In genomic region chr1:41542196-41542955, GRCh38 we compare ENCODE assay signal across 20 cellular contexts. TPM values are rescaled to one million over a fixed set of nuclear protein-coding genes. Genes with fewer than 3 reads are reported as not detected.
A peak's percentile ranks its signal among the peaks of the same experiment; 100 is the strongest.
DNase-seq lines count a peak whose midpoint lies in the region; ATAC-seq and TF ChIP-seq lines count a peak whose summit lies in the region.
"Had no signal": no experiment of that assay in that cellular context is flagged by ENCODE, and none has a peak within 500 bp of the region (broad histone marks: within the 10 kb centered on the region; RNA-seq: fewer than 3 reads in every experiment).

No MANE protein-coding gene starts in this region.

- H3K27ac ChIP-seq in HEK293 (ENCODE audit: extremely low read depth, low read depth, low read length) = no peak overlapping the region
- no peak overlapping the region for H3K27ac ChIP-seq in suprapubic skin

- H3K4me3 ChIP-seq in HEK293 (ENCODE audit: low read depth, low read length) = no peak overlapping the region
- no peak overlapping the region for H3K4me3 ChIP-seq in suprapubic skin

- TF ChIP-seq CTCF in HEK293 (tag by site-specific recombination; IDR thresholded peaks at IDR 0.05) (no peak), suprapubic skin (IDR thresholded peaks at IDR 0.05) (no peak)

- TF ChIP-seq POLR2A in suprapubic skin (IDR thresholded peaks at IDR 0.05) = no peak

- no peak overlapping the region for H3K4me3 Mint-ChIP-seq in activated T-cell treated with anti-CD3 and anti-CD28 coated beads, Interleukin-2, amount 50 U/mL, for 24 hours
- no peak overlapping the region for H3K4me3 Mint-ChIP-seq in activated T-cell treated with anti-CD3 and anti-CD28 coated beads, Interleukin-2, amount 50 U/mL, for 4 hours
- H3K4me3 Mint-ChIP-seq: CD4-positive, CD25-positive, alpha-beta regulatory T cell had no signal

- CTCF ChIA-PET in HEK293 (lab: Yijun Ruan, JAX) = interaction anchor here (1.1 to 2.7 kb wide), 2 partner anchors 27 to 29 kb away, joined by 6 to 8 read pairs; no protein-coding TSS in a partner anchor

- H3K4me1 Mint-ChIP-seq in activated T-cell treated with anti-CD3 and anti-CD28 coated beads, Interleukin-2, amount 50 U/mL, for 24 hours (ENCODE audit: low read depth) = peaks cover 7% of the 10 kb centered on the region
- H3K4me1 Mint-ChIP-seq in activated T-cell treated with anti-CD3 and anti-CD28 coated beads, Interleukin-2, amount 50 U/mL, for 4 hours (ENCODE audit: low read depth) = peaks cover 8% of the 10 kb centered on the region

- WGBS in suprapubic skin = 86% methylated on average over 14 of the region's 14 CpGs

- peak; percentile 25 for DNase-seq in activated T-cell treated with anti-CD3 and anti-CD28 coated beads, Interleukin-2, amount 50 U/mL, for 24 hours
- no peak for DNase-seq in activated T-cell treated with anti-CD3 and anti-CD28 coated beads, Interleukin-2, amount 50 U/mL, for 4 hours
- DNase-seq in mesenteric fat pad (ENCODE audit: low spot score) (peak; percentile 76), suprapubic skin (ENCODE audit: low spot score in 2 of 2) (peak; percentile 37), NCI-H146 (lab: John Stamatoyannopoulos, UW) (no peak), glomerular visceral epithelial cell (ENCODE audit: extremely low spot score) (no peak)
- DNase-seq: BE2C; CD4-positive, CD25-positive, alpha-beta regulatory T cell; COR-L47; EL; KG1; NCI-H1105 treated with DMSO at 0.1 percent for 48 hours; NCI-H187 treated with DMSO at 0.1 percent for 48 hours; NCI-H226; OCI-M1; SIG-M5 had no signal

- ATAC-seq in activated T-cell treated with anti-CD3 and anti-CD28 coated beads, Interleukin-2, amount 50 U/mL, for 4 hours = no peak
- no peak; the same call in 2 of the 3 replicates for ATAC-seq in SK-N-SH treated with all-trans-retinoic acid at 6 μM for 48 hours
- ATAC-seq: HepG2 had no signal

- no peak overlapping the region for H3K27ac Mint-ChIP-seq in activated T-cell treated with anti-CD3 and anti-CD28 coated beads, Interleukin-2, amount 50 U/mL, for 24 hours

- POLR2A ChIA-PET in HEK293 (lab: Yijun Ruan, JAX) = no interaction called here

- no peaks in the 10 kb centered on the region for H3K27me3 ChIP-seq in suprapubic skin
- H3K27me3 ChIP-seq: BE2C had no signal

- H3K4me1 ChIP-seq in HEK293 (ENCODE audit: control insufficient read depth, insufficient read depth, low read length) (peaks cover 8% of the 10 kb centered on the region), suprapubic skin (no peaks in the 10 kb centered on the region)
- H3K4me1 ChIP-seq: BE2C had no signal

- TF ChIP-seq EP300 in suprapubic skin (IDR thresholded peaks at IDR 0.05) = no peak

- H3K27me3 Mint-ChIP-seq in activated T-cell treated with anti-CD3 and anti-CD28 coated beads, Interleukin-2, amount 50 U/mL, for 24 hours = no peaks in the 10 kb centered on the region
- H3K27me3 Mint-ChIP-seq in activated T-cell treated with anti-CD3 and anti-CD28 coated beads, Interleukin-2, amount 50 U/mL, for 4 hours (ENCODE audit: low read depth) = no peaks in the 10 kb centered on the region
- H3K27me3 Mint-ChIP-seq: CD4-positive, CD25-positive, alpha-beta regulatory T cell had no signal

- no peaks in the 10 kb centered on the region for H3K9me3 Mint-ChIP-seq in activated T-cell treated with anti-CD3 and anti-CD28 coated beads, Interleukin-2, amount 50 U/mL, for 24 hours
- H3K9me3 Mint-ChIP-seq in activated T-cell treated with anti-CD3 and anti-CD28 coated beads, Interleukin-2, amount 50 U/mL, for 4 hours = no peaks in the 10 kb centered on the region

- peaks cover 88% of the 10 kb centered on the region for H3K36me3 Mint-ChIP-seq in activated T-cell treated with anti-CD3 and anti-CD28 coated beads, Interleukin-2, amount 50 U/mL, for 24 hours (ENCODE audit: low read depth)
- H3K36me3 Mint-ChIP-seq in activated T-cell treated with anti-CD3 and anti-CD28 coated beads, Interleukin-2, amount 50 U/mL, for 4 hours (ENCODE audit: insufficient read depth) = peaks cover 42% of the 10 kb centered on the region

- H3K36me3 ChIP-seq in HEK293 (ENCODE audit: control insufficient read depth in 2 of 2, insufficient read depth in 1 of 2, low read length in 2 of 2) (no peaks in the 10 kb centered on the region), suprapubic skin (peaks cover 4% of the 10 kb centered on the region)
- H3K36me3 ChIP-seq: BE2C had no signal

- H3K9me3 ChIP-seq in HEK293 (ENCODE audit: control insufficient read depth, insufficient read depth, low read depth, low read length) (no peaks in the 10 kb centered on the region), suprapubic skin (no peaks in the 10 kb centered on the region)
- H3K9me3 ChIP-seq: BE2C had no signal

TF ChIP-seq in HEK293, 187 proteins besides CTCF, POLR2A, EP300 and RAD21:
- TF ChIP-seq ZNF513 (tag by site-specific recombination; IDR thresholded peaks at IDR 0.05) (peak; percentile 88), ZNF221 (tag by site-specific recombination; IDR thresholded peaks at IDR 0.05; ENCODE audit: borderline replicate concordance) (no peak)

TF ChIP-seq in SK-N-SH treated with all-trans-retinoic acid at 6 μM for 48 hours, 23 proteins besides CTCF, POLR2A, EP300 and RAD21 (continues in another document):
- TF ChIP-seq CREB5 (CRISPR knock-in tag; IDR thresholded peaks at IDR 0.05; ENCODE audit: low read depth) = no peak
- no peak for TF ChIP-seq ESRRG (CRISPR knock-in tag; IDR thresholded peaks at IDR 0.05)
- TF ChIP-seq ZFP3 (CRISPR knock-in tag; IDR thresholded peaks at IDR 0.05) = no peak
- no peak for TF ChIP-seq PATZ1 (CRISPR knock-in tag; IDR thresholded peaks at IDR 0.05; ENCODE audit: borderline replicate concordance)
- no peak for TF ChIP-seq BACH2 (CRISPR knock-in tag; IDR thresholded peaks at IDR 0.05; ENCODE audit: borderline replicate concordance)
- TF ChIP-seq CSRNP3 (CRISPR knock-in tag; IDR thresholded peaks at IDR 0.05) = no peak
- TF ChIP-seq ARNTL (CRISPR knock-in tag; IDR thresholded peaks at IDR 0.05; ENCODE audit: borderline replicate concordance, low read depth) = no peak
- TF ChIP-seq POU6F1 (CRISPR knock-in tag; IDR thresholded peaks at IDR 0.05; ENCODE audit: borderline replicate concordance, low read depth) = no peak
- no peak for TF ChIP-seq RARB (CRISPR knock-in tag; IDR thresholded peaks at IDR 0.05)
- no peak for TF ChIP-seq TOX (CRISPR knock-in tag; IDR thresholded peaks at IDR 0.05; ENCODE audit: borderline replicate concordance)
- TF ChIP-seq ZFP30 (CRISPR knock-in tag; IDR thresholded peaks at IDR 0.05) = no peak
- TF ChIP-seq OSR1 (CRISPR knock-in tag; IDR thresholded peaks at IDR 0.05) = no peak

RNA-seq across cellular contexts. Expression of gene EDN2, which starts 57.9 kb away (rescaled TPM):
- not detected for total RNA-seq in activated T-cell treated with anti-CD3 and anti-CD28 coated beads, Interleukin-2, amount 50 U/mL, for 4 hours
- total RNA-seq in mesenteric fat pad (not detected), suprapubic skin (10 to 100 TPM in 1 of 4 donors, 1 to 10 TPM in 3; 2.3 to 10.2 (median 8.3) TPM)
- total RNA-seq: HepG2, RPMI7951 had no signal

Comparison
In these comparisons a context has a peak if more than half of its experiments do, and no peak if none do; other contexts are left out.
1. DNase-seq: peak in activated T-cell treated with anti-CD3 and anti-CD28 coated beads, Interleukin-2, amount 50 U/mL, for 24 hours (single experiment), mesenteric fat pad (single experiment) and suprapubic skin (2 of 2); none in activated T-cell treated with anti-CD3 and anti-CD28 coated beads, Interleukin-2, amount 50 U/mL, for 4 hours (single experiment), NCI-H146 (single experiment) and glomerular visceral epithelial cell (single experiment).